9 cellular contexts compared by ENCODE assay signal in genomic region chr13:34161829-34162544, GRCh38.
DNase-seq lines count a peak whose midpoint lies in the region; ATAC-seq, FAIRE-seq and TF ChIP-seq lines count a peak whose summit lies in the region.
"Had no signal": no experiment of that assay in that cellular context is flagged by ENCODE, and none has a peak within 500 bp of the region (broad histone marks: within the 10 kb centered on the region; RNA-seq: fewer than 3 reads in every experiment).

No MANE protein-coding gene starts in this region.

- no peak overlapping the region for H4K5ac ChIP-seq in H9 (ENCODE audit: insufficient read length, low read depth, low read length)

- H3K4me1 ChIP-seq in stomach smooth muscle (ENCODE audit: control insufficient read depth, insufficient read depth, low read length), result peaks cover 6% of the 10 kb centered on the region
- no peaks in the 10 kb centered on the region; the same call in 1 of the 2 replicates for H3K4me1 ChIP-seq in H9 (ENCODE audit: insufficient read depth, low read length)

- no peak overlapping the region for H3K4me2 ChIP-seq in H9 (ENCODE audit: insufficient read depth, insufficient read length, low read length)

- peak overlapping the region; percentile 81 for H3K27ac ChIP-seq in stomach smooth muscle (ENCODE audit: low read length)
- no peak overlapping the region for H3K27ac ChIP-seq in H9 (ENCODE audit: insufficient read length, low read depth, low read length)

- no peaks in the 10 kb centered on the region for H3K79me1 ChIP-seq in H9 (ENCODE audit: insufficient read depth, low read depth, low read length, poor library complexity, severe bottlenecking)

- peak overlapping the region; percentile 4 to 28 for H3K4me3 ChIP-seq in stomach smooth muscle (ENCODE audit: low read length in 2 of 2)

- no peaks in the 10 kb centered on the region for H3K36me3 Mint-ChIP-seq in H9 (ENCODE audit: insufficient read depth in 1 of 3, low read depth in 3 of 3)

- no peak overlapping the region for H3K14ac ChIP-seq in H9 (ENCODE audit: insufficient read depth, low read length)

- no peak overlapping the region for H2BK12ac ChIP-seq in H9 (ENCODE audit: insufficient read length, low read depth, low read length)

- H3K27me3 ChIP-seq in stomach smooth muscle (ENCODE audit: control insufficient read depth in 1 of 2, insufficient read depth in 2 of 2, low read length in 2 of 2) (no peaks in the 10 kb centered on the region), H9 (ENCODE audit: insufficient read depth, low read length) (no peaks in the 10 kb centered on the region)

- peak overlapping the region; percentile 7 to 42 for H3K9ac ChIP-seq in stomach smooth muscle (ENCODE audit: low read length in 2 of 2)
- H3K9ac ChIP-seq in H9 (ENCODE audit: extremely low read depth, insufficient read length, low read length), result no peak overlapping the region

- no peak overlapping the region for H2BK5ac ChIP-seq in H9 (ENCODE audit: insufficient read length, low read length)

- H3K36me3 ChIP-seq in stomach smooth muscle (ENCODE audit: control insufficient read depth in 2 of 2, insufficient read depth in 2 of 2, low read length in 2 of 2), result no peaks in the 10 kb centered on the region

- no peak overlapping the region for H3K56ac ChIP-seq in H9 (ENCODE audit: insufficient read length, low read depth, low read length)

- H4K20me1 ChIP-seq in H9 (ENCODE audit: control insufficient read depth, insufficient read depth, insufficient read length), result no peaks in the 10 kb centered on the region

- peak; percentile 18; the same call in 1 of the 3 replicates for ATAC-seq in SK-N-SH treated with all-trans-retinoic acid at 6 μM for 48 hours
- ATAC-seq in left cardiac atrium, result peak; percentile 44 to 50
- ATAC-seq in GM18868 (IDR thresholded peaks at IDR 0.05; ENCODE audit: unreplicated experiment), result no peak
- ATAC-seq: HCT116 had no signal

- H2AK5ac ChIP-seq in H9 (ENCODE audit: insufficient read length, low read length), result no peak overlapping the region

- H3K4me1 Mint-ChIP-seq in H9, result peaks cover 29 to 32% of the 10 kb centered on the region in 2 experiments

- no peak overlapping the region for H2AFZ ChIP-seq in H9 (ENCODE audit: low read length)

- no peak overlapping the region for H2BK20ac ChIP-seq in H9 (ENCODE audit: low read depth, low read length, poor library complexity, severe bottlenecking)

- H3T11ph ChIP-seq in H9 (ENCODE audit: low read length), result no peak overlapping the region

- H3K18ac ChIP-seq in H9 (ENCODE audit: insufficient read length, low read depth, low read length), result no peak overlapping the region

- DNase-seq in H54 (ENCODE audit: insufficient read length, low spot score), result no peak
- no peak for DNase-seq in left cardiac atrium
- DNase-seq in LoVo (ENCODE audit: low spot score), result no peak
- no peak for DNase-seq in H9
- DNase-seq in SKM-1 (lab: John Stamatoyannopoulos, UW; ENCODE audit: unreplicated experiment), result no peak

- H3K9me3 ChIP-seq in stomach smooth muscle (ENCODE audit: control insufficient read depth in 2 of 2, low read length in 2 of 2) (no peaks in the 10 kb centered on the region), H9 (ENCODE audit: control insufficient read depth, low read depth, low read length) (no peaks in the 10 kb centered on the region)

- intact Hi-C loops in left cardiac atrium (cut with DNase I), result no loop called here

- H3K23me2 ChIP-seq in H9 (ENCODE audit: insufficient read length, low read depth, low read length, poor library complexity, severe bottlenecking), result no peaks in the 10 kb centered on the region

- H3K9me3 Mint-ChIP-seq in H9, result no peaks in the 10 kb centered on the region

- TF ChIP-seq POLR2A in H54 (IDR thresholded peaks at IDR 0.05; ENCODE audit: low read depth, low read length), result no peak

- no peak overlapping the region for H2BK15ac ChIP-seq in H9 (ENCODE audit: low read depth, low read length)

- FAIRE-seq in H54 (lab: Jason Lieb, UNC), result peak; percentile 41

- H3K4ac ChIP-seq in H9 (ENCODE audit: low read depth, low read length), result no peak overlapping the region

- H3K27ac Mint-ChIP-seq in H9, result peak overlapping the region in 1 of 3 experiments; percentile 87; a peak in 2 of 7 replicates

- no peaks in the 10 kb centered on the region for H3K79me2 ChIP-seq in H9 (ENCODE audit: insufficient read depth, low read length)

- no peak overlapping the region for H3K4me3 Mint-ChIP-seq in H9

- no peak overlapping the region for H3K23ac ChIP-seq in H9 (ENCODE audit: insufficient read length, low read depth, low read length)

- H4K8ac ChIP-seq in H9 (replicated peaks; ENCODE audit: insufficient read length, low read depth, low read length), result no peak overlapping the region

- no CpG with 5 or more reads among the region's 7 CpGs for WGBS in H9 (ENCODE audit: extremely low coverage, insufficient read length, low lambda C conversion rate)

- H2BK120ac ChIP-seq in H9 (ENCODE audit: low read depth, low read length, poor library complexity, severe bottlenecking), result no peak overlapping the region

- H4K91ac ChIP-seq in H9 (ENCODE audit: insufficient read length, low read depth, low read length), result no peak overlapping the region

- no peak for TF ChIP-seq CTCF in H9 (conservative IDR thresholded peaks at IDR 0.05)

- no peaks in the 10 kb centered on the region for H3K27me3 Mint-ChIP-seq in H9 (ENCODE audit: low read depth)

TF ChIP-seq in SK-N-SH treated with all-trans-retinoic acid at 6 μM for 48 hours, 23 proteins besides CTCF, POLR2A, EP300 and RAD21:
- TF ChIP-seq ISL1 (CRISPR knock-in tag; IDR thresholded peaks at IDR 0.05), result no peak
- no peak for TF ChIP-seq ZC3H10 (CRISPR knock-in tag; IDR thresholded peaks at IDR 0.05)
